ENCODE assay signal across 2 cellular contexts in genomic region chr5:138033916-138034315, GRCh38.
TF ChIP-seq lines count a peak whose summit lies in the region.

No MANE protein-coding gene starts in this region.

TF ChIP-seq in SK-N-SH treated with all-trans-retinoic acid at 6 μM for 48 hours, 23 proteins besides CTCF, POLR2A, EP300 and RAD21 (continued from another document):
- TF ChIP-seq TSHZ2 (CRISPR knock-in tag; IDR thresholded peaks at IDR 0.05), result no peak
- TF ChIP-seq CSRNP3 (CRISPR knock-in tag; IDR thresholded peaks at IDR 0.05), result no peak
- no peak for TF ChIP-seq TCF4 (CRISPR knock-in tag; IDR thresholded peaks at IDR 0.05; ENCODE audit: borderline replicate concordance)
- no peak for TF ChIP-seq CSDC2 (CRISPR knock-in tag; IDR thresholded peaks at IDR 0.05)
- no peak for TF ChIP-seq ARNTL (CRISPR knock-in tag; IDR thresholded peaks at IDR 0.05; ENCODE audit: borderline replicate concordance, low read depth)
- TF ChIP-seq ESRRG (CRISPR knock-in tag; IDR thresholded peaks at IDR 0.05), result no peak
- TF ChIP-seq ISL1 (CRISPR knock-in tag; IDR thresholded peaks at IDR 0.05), result no peak

TF ChIP-seq in WTC11, 78 proteins besides CTCF, POLR2A, EP300 and RAD21 (continued from another document):
- no peak for TF ChIP-seq ZBTB43 (CRISPR knock-in tag; IDR thresholded peaks at IDR 0.05)
TF ChIP-seq in WTC11: peak in this region for 0.
